Comparison of ENCODE assay signal across 8 cellular contexts in genomic region chr1:114668784-114669561, GRCh38. TPM values are rescaled to one million over a fixed set of nuclear protein-coding genes. Genes with fewer than 3 reads are reported as not detected.
DNase-seq lines count a peak whose midpoint lies in the region; ATAC-seq and TF ChIP-seq lines count a peak whose summit lies in the region.

No MANE protein-coding gene starts in this region.

- DNase-seq in GM13977 (ENCODE audit: low spot score) (peak; percentile 9), RWPE2 (ENCODE audit: low spot score) (no peak), fibroblast of lung (ENCODE audit: low read depth in 2 of 2) (peak; percentile 15 to 53), pons (ENCODE audit: low spot score) (peak; percentile 2)
- DNase-seq in NK-92 treated with Interleukin-12 subunit alpha and Interleukin-12 subunit beta, amount 100 ng/mL, for 24 hours (lab: John Stamatoyannopoulos, UW), result no peak
- no peak for DNase-seq in effector CD8-positive, alpha-beta T cell (lab: John Stamatoyannopoulos, UW)

- H3K9me3 ChIP-seq in RWPE2 (ENCODE audit: severe bottlenecking), result no peaks in the 10 kb centered on the region
- H3K9me3 ChIP-seq in fibroblast of lung (ENCODE audit: control insufficient read depth, insufficient read depth, low read depth, low read length), result no peaks in the 10 kb centered on the region

- no peaks in the 10 kb centered on the region for H4K20me1 ChIP-seq in fibroblast of lung (ENCODE audit: control insufficient read depth, extremely low read depth, insufficient read depth, low read length)

- peak; percentile 30; the same call in 2 of the 3 replicates for ATAC-seq in RWPE2 (ENCODE audit: low read depth)
- ATAC-seq in GM18520 (IDR thresholded peaks at IDR 0.05; ENCODE audit: unreplicated experiment), result no peak
- no peak for ATAC-seq in GM21423 (IDR thresholded peaks at IDR 0.05; ENCODE audit: unreplicated experiment)

- peak overlapping the region; percentile 82 for H3K9ac ChIP-seq in fibroblast of lung (ENCODE audit: insufficient read depth, low read length)

- peaks cover 9% of the 10 kb centered on the region for H3K4me1 ChIP-seq in RWPE2 (ENCODE audit: insufficient read depth, poor library complexity, severe bottlenecking)
- peaks cover 3% of the 10 kb centered on the region for H3K4me1 ChIP-seq in fibroblast of lung (ENCODE audit: control insufficient read depth, extremely low read depth, insufficient read depth, low read length)

- no peak for TF ChIP-seq CTCF in GM13977 (IDR thresholded peaks at IDR 0.05; ENCODE audit: extremely low read depth, insufficient read depth, missing control alignments)
- no peak for TF ChIP-seq CTCF in RWPE2 (IDR thresholded peaks at IDR 0.05; ENCODE audit: poor library complexity, severe bottlenecking)
- TF ChIP-seq CTCF in fibroblast of lung (conservative IDR thresholded peaks at IDR 0.05 in 1 of 2, IDR thresholded peaks at IDR 0.05 in 1 of 2; ENCODE audit: low read depth in 1 of 2, low read length in 2 of 2), result no peak

- H2AFZ ChIP-seq in fibroblast of lung (ENCODE audit: low read length), result peak overlapping the region; percentile 96

- H3K4me3 ChIP-seq in RWPE2 (ENCODE audit: severe bottlenecking), result peak overlapping the region; percentile 66
- H3K4me3 ChIP-seq in fibroblast of lung (replicated peaks in 1 of 4; ENCODE audit: control extremely low read depth in 1 of 4, insufficient read depth in 1 of 4, low read depth in 3 of 4, low read length in 4 of 4), result peak overlapping the region; percentile 80 to 97 (median 82)

- in situ Hi-C loops in GM13977 (cut with MboI; ENCODE audit: low pct_unique_long_range_greater_than_20kb, low sequenced_read_pairs, unreplicated experiment), result no loop called here

- peak overlapping the region; percentile 82 for H3K27ac ChIP-seq in RWPE2 (ENCODE audit: poor library complexity, severe bottlenecking)
- H3K27ac ChIP-seq in fibroblast of lung (ENCODE audit: insufficient read depth, low read length), result peak overlapping the region; percentile 94

- H3K4me2 ChIP-seq in fibroblast of lung (ENCODE audit: extremely low read depth, insufficient read depth, low read length), result peak overlapping the region; percentile 92

- H3K27me3 ChIP-seq in RWPE2 (ENCODE audit: insufficient read depth, poor library complexity, severe bottlenecking) (no peaks in the 10 kb centered on the region), fibroblast of lung (ENCODE audit: control insufficient read depth, insufficient read depth, low read length) (no peaks in the 10 kb centered on the region)

- H3K36me3 ChIP-seq in RWPE2 (ENCODE audit: low read depth) (no peaks in the 10 kb centered on the region), fibroblast of lung (ENCODE audit: control insufficient read depth, insufficient read depth, low read length) (no peaks in the 10 kb centered on the region)

- no peaks in the 10 kb centered on the region for H3K79me2 ChIP-seq in fibroblast of lung (ENCODE audit: control insufficient read depth, insufficient read depth, low read length)

RNA-seq across cellular contexts. Expression of gene DENND2C, which starts 0.9 kb away (rescaled TPM):
- total RNA-seq in fibroblast of lung, result 1.3 and 1.5 TPM in 2 replicates
- 1.5 and 1.7 TPM in 2 replicates for polyA plus RNA-seq in fibroblast of lung
- 1.0 and 1.4 TPM in 2 replicates for polyA plus RNA-seq in fibroblast of lung (2012)
- polyA minus RNA-seq in fibroblast of lung (ENCODE audit: low replicate concordance), result 1.2 and 1.4 TPM in 2 replicates

RNA-seq across cellular contexts. Expression of gene AMPD1, which starts 26.4 kb away (rescaled TPM):
- not detected in 2 replicates for total RNA-seq in fibroblast of lung
- polyA plus RNA-seq in fibroblast of lung, result not detected in 2 replicates
- not detected in 2 replicates for polyA plus RNA-seq in fibroblast of lung (2012)
- polyA minus RNA-seq in fibroblast of lung (ENCODE audit: low replicate concordance), result not detected in 2 replicates

RNA-seq across cellular contexts. Expression of gene NRAS, which starts 47.6 kb away (rescaled TPM):
- 29.5 and 31.0 TPM in 2 replicates for total RNA-seq in fibroblast of lung
- polyA plus RNA-seq in fibroblast of lung, result 62.3 and 71.8 TPM in 2 replicates
- 37.8 and 44.3 TPM in 2 replicates for polyA plus RNA-seq in fibroblast of lung (2012)
- polyA minus RNA-seq in fibroblast of lung (ENCODE audit: low replicate concordance), result 11.0 and 14.1 TPM in 2 replicates

Comparison
In these comparisons a context has a peak if more than half of its experiments do, and no peak if none do; other contexts are left out.
1. DNase-seq: peak in GM13977 (single experiment), fibroblast of lung (2 of 2) and pons (single experiment); none in RWPE2 (single experiment), NK-92 treated with Interleukin-12 subunit alpha and Interleukin-12 subunit beta, amount 100 ng/mL, for 24 hours (single experiment) and effector CD8-positive, alpha-beta T cell (single experiment).